15 cellular contexts compared by ENCODE assay signal in genomic region chr19:42553292-42554045, GRCh38. TPM values are rescaled to one million over a fixed set of nuclear protein-coding genes. Genes with fewer than 3 reads are reported as not detected.
DNase-seq lines count a peak whose midpoint lies in the region; ATAC-seq, FAIRE-seq and TF ChIP-seq lines count a peak whose summit lies in the region.
"Had no signal": no experiment of that assay in that cellular context is flagged by ENCODE, and none has a peak within 500 bp of the region (broad histone marks: within the 10 kb centered on the region; RNA-seq: fewer than 3 reads in every experiment).

No MANE protein-coding gene starts in this region.

- peaks cover 71% of the 10 kb centered on the region for H3K27me3 Mint-ChIP-seq in astrocyte (ENCODE audit: low read depth, unreplicated experiment)

- H3K4me3 ChIP-seq in astrocyte (ENCODE audit: insufficient read depth, low read depth, low read length) (no peak overlapping the region), testis (no peak overlapping the region)
- H3K4me3 ChIP-seq: gastroesophageal sphincter, neural progenitor cell had no signal

- TF ChIP-seq POLR2A in testis (IDR thresholded peaks at IDR 0.05) = no peak

- no peaks in the 10 kb centered on the region for H4K20me1 ChIP-seq in astrocyte (ENCODE audit: insufficient read depth, low read length)

- H3K79me2 ChIP-seq in astrocyte (ENCODE audit: insufficient read depth, low read length) = no peaks in the 10 kb centered on the region

- H3K9ac ChIP-seq in astrocyte (ENCODE audit: low read length) = no peak overlapping the region
- H3K9ac ChIP-seq: neural progenitor cell had no signal

- TF ChIP-seq CTCF in astrocyte (IDR thresholded peaks at IDR 0.05; ENCODE audit: insufficient read depth, low read depth, low read length) = no peak
- no peak for TF ChIP-seq CTCF in testis (IDR thresholded peaks at IDR 0.05)

- DNase-seq in activated CD8-positive, alpha-beta memory T cell treated with anti-CD3 and anti-CD28 coated beads, Interleukin-2, amount 50 U/mL, for 48 hours = peak; percentile 40
- DNase-seq in activated CD8-positive, alpha-beta memory T cell treated with anti-CD3 and anti-CD28 coated beads, Interleukin-2, amount 50 U/mL, for 4 hours = no peak
- DNase-seq in astrocyte (ENCODE audit: low read depth) (peak; percentile 74), hepatic stellate cell (ENCODE audit: low spot score) (peak; percentile 62), testis (no peak), NK-92 (lab: John Stamatoyannopoulos, UW; ENCODE audit: unreplicated experiment) (no peak)
- DNase-seq: NCI-H524 treated with DMSO at 0.1 percent for 48 hours had no signal

- no peak overlapping the region for H3K4me2 ChIP-seq in astrocyte (ENCODE audit: low read length)
- H3K4me2 ChIP-seq: neural progenitor cell had no signal

- H3K4me1 Mint-ChIP-seq in astrocyte (ENCODE audit: low read depth, unreplicated experiment) = peaks cover 4% of the 10 kb centered on the region

- H3K36me3 ChIP-seq in astrocyte (ENCODE audit: insufficient read depth, low read length) (no peaks in the 10 kb centered on the region), testis (ENCODE audit: low read depth, missing control alignments) (no peaks in the 10 kb centered on the region)
- H3K36me3 ChIP-seq: gastroesophageal sphincter, neural progenitor cell had no signal

- H3K27ac ChIP-seq in astrocyte (ENCODE audit: low read depth, low read length) = no peak overlapping the region
- no peak overlapping the region for H3K27ac ChIP-seq in testis
- H3K27ac ChIP-seq: gastroesophageal sphincter, neural progenitor cell, VCaP had no signal

- WGBS in testis, 2 donors = 74 to 76% methylated on average over 7 to 8 of the region's 8 CpGs

- H3K27me3 ChIP-seq in astrocyte (ENCODE audit: insufficient read depth, low read length) (peaks cover 5% of the 10 kb centered on the region), testis (no peaks in the 10 kb centered on the region)
- H3K27me3 ChIP-seq: neural progenitor cell had no signal

- peaks cover 3% of the 10 kb centered on the region for H3K36me3 Mint-ChIP-seq in astrocyte (ENCODE audit: low read depth, unreplicated experiment)
- H3K36me3 Mint-ChIP-seq: neural progenitor cell had no signal

- no peak overlapping the region for H2AFZ ChIP-seq in astrocyte (ENCODE audit: low read depth, low read length)
- H2AFZ ChIP-seq: neural progenitor cell had no signal

- H3K4me1 ChIP-seq in astrocyte (ENCODE audit: insufficient read depth, low read length) (no peaks in the 10 kb centered on the region), testis (no peaks in the 10 kb centered on the region)
- H3K4me1 ChIP-seq: gastroesophageal sphincter had no signal

- peaks cover 29% of the 10 kb centered on the region for H3K9me3 Mint-ChIP-seq in astrocyte (ENCODE audit: unreplicated experiment)

- H3K4me3 Mint-ChIP-seq in astrocyte (ENCODE audit: unreplicated experiment) = no peak overlapping the region
- H3K4me3 Mint-ChIP-seq: activated naive CD8-positive, alpha-beta T cell; neural progenitor cell had no signal

- H3K27ac Mint-ChIP-seq in astrocyte (ENCODE audit: unreplicated experiment) = no peak overlapping the region
- H3K27ac Mint-ChIP-seq: activated naive CD8-positive, alpha-beta T cell; neural progenitor cell had no signal

- intact Hi-C loops in testis (cut with DNase I; ENCODE audit: low total_unique reads) = no loop called here

- ATAC-seq in HG03342 (IDR thresholded peaks at IDR 0.05; ENCODE audit: unreplicated experiment) (no peak), HG02623 (IDR thresholded peaks at IDR 0.05; ENCODE audit: unreplicated experiment) (no peak)
- ATAC-seq: gastroesophageal sphincter had no signal

- FAIRE-seq in astrocyte (lab: Jason Lieb, UNC) = no peak

- no peaks in the 10 kb centered on the region for H3K9me3 ChIP-seq in astrocyte (ENCODE audit: insufficient read depth, low read depth, low read length)
- no peaks in the 10 kb centered on the region for H3K9me3 ChIP-seq in testis

RNA-seq across cellular contexts. Expression of gene CEACAM1, which starts 25.2 kb away (rescaled TPM):
- total RNA-seq in astrocyte = 1.1 and 1.7 TPM in 2 replicates
- 10 to 100 TPM; 12.7 to 13.7 TPM for total RNA-seq in testis
- polyA plus RNA-seq in testis (ENCODE audit: insufficient read depth, low read depth, low replicate concordance) = 6.8 TPM

RNA-seq across cellular contexts. Expression of gene CEACAM8, which starts 41.3 kb away (rescaled TPM):
- total RNA-seq in astrocyte (not detected in 2 replicates), testis (under 1 TPM in 1 of 2 donors, not detected in 1; 0.16 TPM)
- polyA plus RNA-seq in testis (ENCODE audit: insufficient read depth, low read depth, low replicate concordance) = not detected
- total RNA-seq: A673, gastroesophageal sphincter, HT-29 had no signal

Comparison
In these comparisons a context has a peak if more than half of its experiments do, and no peak if none do; other contexts are left out.
1. DNase-seq: peak in activated CD8-positive, alpha-beta memory T cell treated with anti-CD3 and anti-CD28 coated beads, Interleukin-2, amount 50 U/mL, for 48 hours (single experiment), astrocyte (single experiment) and hepatic stellate cell (single experiment); none in activated CD8-positive, alpha-beta memory T cell treated with anti-CD3 and anti-CD28 coated beads, Interleukin-2, amount 50 U/mL, for 4 hours (single experiment), testis (single experiment) and NK-92 (single experiment).